Comparison of ENCODE assay signal across 21 cellular contexts in genomic region chr14:79656086-79656485, GRCh38.
A peak's percentile ranks its signal among the peaks of the same experiment; 100 is the strongest.
DNase-seq lines count a peak whose midpoint lies in the region; TF ChIP-seq lines count a peak whose summit lies in the region.
"Had no signal": no experiment of that assay in that cellular context is flagged by ENCODE, and none has a peak within 500 bp of the region (broad histone marks: within the 10 kb centered on the region; RNA-seq: fewer than 3 reads in every experiment).

No MANE protein-coding gene starts in this region.

- H3K27me3 Mint-ChIP-seq in progenitor cell of endocrine pancreas (no peaks in the 10 kb centered on the region), glutamatergic neuron (ENCODE audit: unreplicated experiment) (peaks cover 2% of the 10 kb centered on the region), CD14-positive monocyte (ENCODE audit: low read depth in 3 of 3) (peaks cover 0 to 2% (median 0%) of the 10 kb centered on the region in 3 donors)
- H3K27me3 Mint-ChIP-seq: CD4-positive, alpha-beta T cell had no signal

- intact Hi-C loops in CD14-positive monocyte (cut with micrococcal nuclease), result no loop called here

- TF ChIP-seq CTCF in progenitor cell of endocrine pancreas (IDR thresholded peaks at IDR 0.05; ENCODE audit: unreplicated experiment) (no peak), glutamatergic neuron (IDR thresholded peaks at IDR 0.05; ENCODE audit: partially characterized antibody, unreplicated experiment) (no peak), CD14-positive monocyte (IDR thresholded peaks at IDR 0.05) (no peak)

- H3K4me3 Mint-ChIP-seq in progenitor cell of endocrine pancreas (ENCODE audit: low read depth), result no peak overlapping the region
- H3K4me3 Mint-ChIP-seq in glutamatergic neuron (ENCODE audit: unreplicated experiment), result no peak overlapping the region
- no peak overlapping the region for H3K4me3 Mint-ChIP-seq in CD14-positive monocyte
- H3K4me3 Mint-ChIP-seq: CD4-positive, alpha-beta T cell; H9 had no signal

- DNase-seq in G401 (ENCODE audit: low spot score) (peak; percentile 71), NCI-H2171 treated with DMSO at 0.1 percent for 48 hours (lab: John Stamatoyannopoulos, UW) (peak; percentile 62), NCI-H82 treated with DMSO at 0.1 percent for 48 hours (lab: John Stamatoyannopoulos, UW; ENCODE audit: unreplicated experiment) (peak; percentile 39), progenitor cell of endocrine pancreas (ENCODE audit: low spot score, unreplicated experiment) (no peak), glutamatergic neuron (no peak), AG08396 (ENCODE audit: low spot score) (no peak), CD14-positive monocyte (ENCODE audit: low spot score) (no peak), NCI-H2081 (lab: John Stamatoyannopoulos, UW) (no peak)
- DNase-seq: Caco-2; CD4-positive, alpha-beta T cell; DMS153; GF-D8; GM23248; H9; KG1; NCI-H1092 treated with DMSO at 0.1 percent for 48 hours; NCI-H146; NCI-H2081 treated with DMSO at 0.1 percent for 48 hours; NCI-H226; Peyer's patch; T-helper 1 cell had no signal

- H3K4me1 Mint-ChIP-seq in progenitor cell of endocrine pancreas (ENCODE audit: low read depth), result peaks cover 11% of the 10 kb centered on the region
- peaks cover 12% of the 10 kb centered on the region for H3K4me1 Mint-ChIP-seq in glutamatergic neuron (ENCODE audit: low read depth, unreplicated experiment)
- H3K4me1 Mint-ChIP-seq in CD14-positive monocyte, result no peaks in the 10 kb centered on the region

- H3K27ac Mint-ChIP-seq in progenitor cell of endocrine pancreas (peak overlapping the region; percentile 41), glutamatergic neuron (ENCODE audit: unreplicated experiment) (no peak overlapping the region), CD14-positive monocyte (no peak overlapping the region)
- H3K27ac Mint-ChIP-seq: CD4-positive, alpha-beta T cell had no signal

- H3K9me3 Mint-ChIP-seq in progenitor cell of endocrine pancreas (ENCODE audit: low read depth) (peaks cover 2% of the 10 kb centered on the region), glutamatergic neuron (ENCODE audit: unreplicated experiment) (no peaks in the 10 kb centered on the region), CD14-positive monocyte (peaks cover 0 to 8% (median 3%) of the 10 kb centered on the region in 7 donors)
- H3K9me3 Mint-ChIP-seq: H9 had no signal

- H3K36me3 Mint-ChIP-seq in progenitor cell of endocrine pancreas (ENCODE audit: insufficient read depth) (peaks cover 1% of the 10 kb centered on the region), glutamatergic neuron (ENCODE audit: unreplicated experiment) (no peaks in the 10 kb centered on the region), CD14-positive monocyte (no peaks in the 10 kb centered on the region)

- in situ Hi-C loops in G401 (cut with HindIII; ENCODE audit: low sequenced_read_pairs), result no loop called here

Comparison
In these comparisons a context has a peak if more than half of its experiments do, and no peak if none do; other contexts are left out.
1. DNase-seq: peak in G401 (single experiment), NCI-H2171 treated with DMSO at 0.1 percent for 48 hours (single experiment) and NCI-H82 treated with DMSO at 0.1 percent for 48 hours (single experiment); none in progenitor cell of endocrine pancreas (single experiment), glutamatergic neuron (single experiment), AG08396 (single experiment), CD14-positive monocyte (single experiment) and NCI-H2081 (0 of 2).